In genomic region chr12:118436002-118436724, GRCh38 we compare ENCODE assay signal across 10 cellular contexts. TPM values are rescaled to one million over a fixed set of nuclear protein-coding genes. Genes with fewer than 3 reads are reported as not detected.
DNase-seq lines count a peak whose midpoint lies in the region; ATAC-seq and TF ChIP-seq lines count a peak whose summit lies in the region.
"Had no signal": no experiment of that assay in that cellular context is flagged by ENCODE, and none has a peak within 500 bp of the region (broad histone marks: within the 10 kb centered on the region; RNA-seq: fewer than 3 reads in every experiment).

No MANE protein-coding gene starts in this region.

- H4K5ac ChIP-seq in H9 (ENCODE audit: insufficient read length, low read depth, low read length), result no peak overlapping the region

- H2BK15ac ChIP-seq in H9 (ENCODE audit: low read depth, low read length), result no peak overlapping the region

- DNase-seq in BE2C, result peak; percentile 15
- peak; percentile 55 for DNase-seq in H9
- peak; percentile 34 for DNase-seq in RPMI8226
- DNase-seq in right cardiac atrium, result no peak
- DNase-seq in lower lobe of right lung, result no peak
- DNase-seq: Kasumi-1 had no signal

- H3K4ac ChIP-seq in H9 (ENCODE audit: low read depth, low read length), result no peak overlapping the region

- H3K4me1 ChIP-seq in BE2C, result no peaks in the 10 kb centered on the region
- H3K4me1 ChIP-seq in H9 (ENCODE audit: insufficient read depth, low read length), result peaks cover 4% of the 10 kb centered on the region; the same call in 1 of the 2 replicates
- H3K4me1 ChIP-seq in right cardiac atrium (ENCODE audit: control insufficient read depth, insufficient read depth, low read length), result no peaks in the 10 kb centered on the region
- no peaks in the 10 kb centered on the region for H3K4me1 ChIP-seq in lower lobe of right lung

- H3T11ph ChIP-seq in H9 (ENCODE audit: low read length), result no peak overlapping the region

- H2AFZ ChIP-seq in H9 (ENCODE audit: low read length), result no peak overlapping the region

- H3K18ac ChIP-seq in H9 (ENCODE audit: insufficient read length, low read depth, low read length), result no peak overlapping the region

- WGBS in H9 (ENCODE audit: extremely low coverage, insufficient read length, low lambda C conversion rate), result no CpG with 5 or more reads among the region's 9 CpGs
- 49% methylated on average over 9 of the region's 9 CpGs for WGBS in right cardiac atrium

- H2BK120ac ChIP-seq in H9 (ENCODE audit: low read depth, low read length, poor library complexity, severe bottlenecking), result no peak overlapping the region

- peaks cover 0 to 6% of the 10 kb centered on the region in 2 experiments; a peak in 2 of 5 replicates for H3K9me3 Mint-ChIP-seq in H9

- peaks cover under 1 to 10% of the 10 kb centered on the region in 2 experiments for H3K4me1 Mint-ChIP-seq in H9

- H3K23ac ChIP-seq in H9 (ENCODE audit: insufficient read length, low read depth, low read length), result no peak overlapping the region

- ATAC-seq in right cardiac atrium (peak; percentile 45 to 63), HG03378 (IDR thresholded peaks at IDR 0.05; ENCODE audit: unreplicated experiment) (no peak), GM19452 (IDR thresholded peaks at IDR 0.05; ENCODE audit: unreplicated experiment) (no peak), lower lobe of right lung (no peak), HG03432 (IDR thresholded peaks at IDR 0.05; ENCODE audit: unreplicated experiment) (no peak)

- H3K27ac ChIP-seq in H9 (ENCODE audit: insufficient read length, low read depth, low read length), result no peak overlapping the region
- H3K27ac ChIP-seq in right cardiac atrium (ENCODE audit: low read length), result no peak overlapping the region
- no peak overlapping the region for H3K27ac ChIP-seq in lower lobe of right lung
- H3K27ac ChIP-seq: skin epidermis had no signal

- no peak overlapping the region for H3K56ac ChIP-seq in H9 (ENCODE audit: insufficient read length, low read depth, low read length)

- H3K9me3 ChIP-seq in BE2C (no peaks in the 10 kb centered on the region), H9 (ENCODE audit: control insufficient read depth, low read depth, low read length) (no peaks in the 10 kb centered on the region), right cardiac atrium (ENCODE audit: control insufficient read depth, low read length) (no peaks in the 10 kb centered on the region), lower lobe of right lung (no peaks in the 10 kb centered on the region)

- no peak overlapping the region for H4K8ac ChIP-seq in H9 (replicated peaks; ENCODE audit: insufficient read length, low read depth, low read length)

- no peak overlapping the region for H3K9ac ChIP-seq in H9 (ENCODE audit: extremely low read depth, insufficient read length, low read length)

- H2BK5ac ChIP-seq in H9 (ENCODE audit: insufficient read length, low read length), result no peak overlapping the region

- TF ChIP-seq CTCF in BE2C (IDR thresholded peaks at IDR 0.05; ENCODE audit: low read depth, low read length) (peak; percentile 47), H9 (conservative IDR thresholded peaks at IDR 0.05) (peak; percentile 84), lower lobe of right lung (IDR thresholded peaks at IDR 0.05) (no peak)

- H3K4me3 Mint-ChIP-seq in H9, result no peak overlapping the region

- intact Hi-C loops in right cardiac atrium (cut with DNase I), result loop anchor here in 2 of 4 donors (10.0 kb wide), 1 partner anchor 189 kb away; no protein-coding TSS in a partner anchor
- intact Hi-C loops in lower lobe of right lung (cut with DNase I), result no loop called here

- H3K4me3 ChIP-seq in BE2C (ENCODE audit: low read depth, low read length) (no peak overlapping the region), right cardiac atrium (ENCODE audit: low read length) (no peak overlapping the region), lower lobe of right lung (no peak overlapping the region)
- H3K4me3 ChIP-seq: skin epidermis had no signal

- no peak overlapping the region for H2BK20ac ChIP-seq in H9 (ENCODE audit: low read depth, low read length, poor library complexity, severe bottlenecking)

- peaks cover 12% of the 10 kb centered on the region; the same call in 1 of the 2 replicates for H3K27me3 ChIP-seq in BE2C
- no peaks in the 10 kb centered on the region for H3K27me3 ChIP-seq in H9 (ENCODE audit: insufficient read depth, low read length)
- no peaks in the 10 kb centered on the region for H3K27me3 ChIP-seq in right cardiac atrium (ENCODE audit: control insufficient read depth, insufficient read depth)
- no peaks in the 10 kb centered on the region for H3K27me3 ChIP-seq in lower lobe of right lung (ENCODE audit: low read depth)

- H3K4me2 ChIP-seq in H9 (ENCODE audit: insufficient read depth, insufficient read length, low read length), result no peak overlapping the region

- H3K36me3 ChIP-seq in BE2C (no peaks in the 10 kb centered on the region), lower lobe of right lung (no peaks in the 10 kb centered on the region)

- no peaks in the 10 kb centered on the region for H4K20me1 ChIP-seq in H9 (ENCODE audit: control insufficient read depth, insufficient read depth, insufficient read length)

- H3K27ac Mint-ChIP-seq in H9, result no peak overlapping the region

- no peaks in the 10 kb centered on the region for H3K27me3 Mint-ChIP-seq in H9 (ENCODE audit: low read depth)

- no peak overlapping the region for H2AK5ac ChIP-seq in H9 (ENCODE audit: insufficient read length, low read length)

- no peaks in the 10 kb centered on the region for H3K23me2 ChIP-seq in H9 (ENCODE audit: insufficient read length, low read depth, low read length, poor library complexity, severe bottlenecking)

- H3K14ac ChIP-seq in H9 (ENCODE audit: insufficient read depth, low read length), result no peak overlapping the region

- no peak overlapping the region for H4K91ac ChIP-seq in H9 (ENCODE audit: insufficient read length, low read depth, low read length)

- no peaks in the 10 kb centered on the region for H3K79me2 ChIP-seq in H9 (ENCODE audit: insufficient read depth, low read length)

- H3K36me3 Mint-ChIP-seq in H9 (ENCODE audit: insufficient read depth in 1 of 3, low read depth in 3 of 3), result peaks cover 0 to 2% (median 0%) of the 10 kb centered on the region in 3 experiments; a peak in 1 of 7 replicates

- H3K79me1 ChIP-seq in H9 (ENCODE audit: insufficient read depth, low read depth, low read length, poor library complexity, severe bottlenecking), result no peaks in the 10 kb centered on the region

- no peak overlapping the region for H2BK12ac ChIP-seq in H9 (ENCODE audit: insufficient read length, low read depth, low read length)

RNA-seq across cellular contexts. Expression of gene SUDS3, which starts 59.8 kb away (rescaled TPM):
- polyA plus RNA-seq in BE2C (2012; ENCODE audit: insufficient read depth, insufficient read length, low read depth), result 7.5 TPM
- 50.3 and 50.5 TPM in 2 replicates for total RNA-seq in H9 (2021)
- total RNA-seq in right cardiac atrium, result 10 to 100 TPM; 18.9 to 24.0 (median 21.1) TPM
- polyA plus RNA-seq in right cardiac atrium, result 9.5 TPM
- 28.5 TPM for total RNA-seq in lower lobe of right lung

Comparison
In these comparisons a context has a peak if more than half of its experiments do, and no peak if none do; other contexts are left out.
1. DNase-seq: peak in BE2C (single experiment), H9 (single experiment) and RPMI8226 (single experiment); none in right cardiac atrium (0 of 3) and lower lobe of right lung (single experiment).
2. ATAC-seq: peak in right cardiac atrium (2 of 2); none in HG03378 (single experiment), GM19452 (single experiment), lower lobe of right lung (0 of 2) and HG03432 (single experiment).